1 cellular context compared by ENCODE assay signal in genomic region chr6:111033628-111034289, GRCh38.
TF ChIP-seq lines count a peak whose summit lies in the region.

No MANE protein-coding gene starts in this region.

TF ChIP-seq in GM23338, 12 proteins besides CTCF, POLR2A, EP300 and RAD21 (continued from another document):
- peak; percentile 41; the same call in 1 of the 2 replicates for TF ChIP-seq ETS1 (IDR thresholded peaks at IDR 0.05)
